17 cellular contexts compared by ENCODE assay signal in genomic region chr9:77968506-77968905, GRCh38.
A peak's percentile ranks its signal among the peaks of the same experiment; 100 is the strongest.
DNase-seq lines count a peak whose midpoint lies in the region; ATAC-seq, FAIRE-seq and TF ChIP-seq lines count a peak whose summit lies in the region.
"Had no signal": no experiment of that assay in that cellular context is flagged by ENCODE, and none has a peak within 500 bp of the region (broad histone marks: within the 10 kb centered on the region; RNA-seq: fewer than 3 reads in every experiment).

No MANE protein-coding gene starts in this region.

- peaks cover 22% of the 10 kb centered on the region for H3K36me3 Mint-ChIP-seq in T-helper 2 cell treated with Interferon-gamma antibody and Interleukin-4, amounts not matched to agents 5 μg/mL and 100 μg/mL, for 36 hours (ENCODE audit: low read depth)

- no peaks in the 10 kb centered on the region for H3K27me3 Mint-ChIP-seq in T-helper 2 cell treated with Interferon-gamma antibody and Interleukin-4, amounts not matched to agents 5 μg/mL and 100 μg/mL, for 36 hours (ENCODE audit: low read depth)
- H3K27me3 Mint-ChIP-seq: CD4-positive, CD25-positive, alpha-beta regulatory T cell had no signal

- H3K27ac ChIP-seq in SK-N-SH (ENCODE audit: low read depth in 2 of 2, low read length in 1 of 2) (peak overlapping the region in 1 of 2 experiments; percentile 71; a peak in 2 of 4 replicates), neutrophil (peak overlapping the region; percentile 52)
- H3K27ac ChIP-seq: 22Rv1, BLaER1 had no signal

- H3K9ac ChIP-seq in SK-N-SH = no peak overlapping the region
- H3K9ac ChIP-seq: BLaER1 had no signal

- H3K27me3 ChIP-seq in SK-N-SH (ENCODE audit: insufficient read depth) (no peaks in the 10 kb centered on the region), neutrophil (no peaks in the 10 kb centered on the region)
- H3K27me3 ChIP-seq: BLaER1 had no signal

- H3K36me3 ChIP-seq in SK-N-SH (replicated peaks in 1 of 2; ENCODE audit: control insufficient read depth in 1 of 2, insufficient read depth in 2 of 2, low read length in 1 of 2) = no peaks in the 10 kb centered on the region
- peaks cover 6% of the 10 kb centered on the region for H3K36me3 ChIP-seq in neutrophil

- H3K4me1 ChIP-seq in SK-N-SH (ENCODE audit: control insufficient read depth in 1 of 2, insufficient read depth in 2 of 2, low read depth in 1 of 2, low read length in 1 of 2) (peaks cover 0 to 19% of the 10 kb centered on the region in 2 experiments; a peak in 2 of 4 replicates), neutrophil (ENCODE audit: control insufficient read depth in 1 of 2, insufficient read depth in 1 of 2, low read depth in 1 of 2, low read length in 1 of 2) (peaks cover 4 to 23% of the 10 kb centered on the region in 2 experiments)
- H3K4me1 ChIP-seq: BLaER1 had no signal

- CTCF ChIA-PET in SK-N-SH (lab: Yijun Ruan, JAX) = interaction anchor here (0.8 kb wide), 1 partner anchor 62 kb away, joined by 4 read pairs; no protein-coding TSS in a partner anchor

- peak in 1 of 2 experiments; percentile 70; a peak in 1 of 4 replicates for TF ChIP-seq EP300 in SK-N-SH (IDR thresholded peaks at IDR 0.05; ENCODE audit: borderline replicate concordance in 1 of 2, low read depth in 1 of 2, low read length in 1 of 2)

- no peak overlapping the region for H2AFZ ChIP-seq in SK-N-SH (ENCODE audit: low read depth)

- H3K4me3 ChIP-seq in SK-N-SH (ENCODE audit: low read depth in 2 of 2, low read length in 1 of 2) (no peak overlapping the region), neutrophil (ENCODE audit: low read depth in 1 of 2, low read length in 1 of 2) (no peak overlapping the region)
- H3K4me3 ChIP-seq: BLaER1 had no signal

- POLR2A ChIA-PET in SK-N-SH (lab: Yijun Ruan, JAX) = no interaction called here

- ATAC-seq in GM21367 (IDR thresholded peaks at IDR 0.05; ENCODE audit: unreplicated experiment) = no peak

- peak; percentile 60 for FAIRE-seq in H54 (lab: Jason Lieb, UNC)
- FAIRE-seq: GM12892, H1 had no signal

- no peaks in the 10 kb centered on the region for H3F3A ChIP-seq in SK-N-SH (replicated peaks; ENCODE audit: insufficient read depth)

- peaks cover 29% of the 10 kb centered on the region for H4K20me1 ChIP-seq in SK-N-SH (ENCODE audit: insufficient read depth)
- H4K20me1 ChIP-seq: BLaER1 had no signal

- 0 out of 2 replicates have a peak, but pooled peaks have one; percentile 11 for TF ChIP-seq RAD21 in SK-N-SH (IDR thresholded peaks at IDR 0.05; ENCODE audit: low read length)

- H3K9me3 Mint-ChIP-seq in T-helper 2 cell treated with Interferon-gamma antibody and Interleukin-4, amounts not matched to agents 5 μg/mL and 100 μg/mL, for 36 hours = no peaks in the 10 kb centered on the region
- H3K9me3 Mint-ChIP-seq: CD4-positive, CD25-positive, alpha-beta regulatory T cell; HFFc6 had no signal

- DNase-seq in DMS79 (lab: John Stamatoyannopoulos, UW) (peak; percentile 13), DMS79 treated with DMSO at 0.1 percent for 48 hours (lab: John Stamatoyannopoulos, UW) (no peak), H54 (ENCODE audit: insufficient read length, low spot score) (no peak), SK-N-SH (peak; percentile 31), NCI-H1694 (lab: John Stamatoyannopoulos, UW) (no peak)
- DNase-seq in T-helper 2 cell treated with Interferon-gamma antibody and Interleukin-4, amounts not matched to agents 5 μg/mL and 100 μg/mL, for 36 hours (ENCODE audit: low spot score) = no peak
- DNase-seq: CD4-positive, CD25-positive, alpha-beta regulatory T cell; DMS53; EL; HCEC 1CT; HFFc6 had no signal

- peaks cover 96% of the 10 kb centered on the region for H3K79me2 ChIP-seq in SK-N-SH (ENCODE audit: insufficient read depth)

- TF ChIP-seq POLR2A in H54 (IDR thresholded peaks at IDR 0.05; ENCODE audit: low read depth, low read length) = no peak

- TF ChIP-seq CTCF in SK-N-SH (IDR thresholded peaks at IDR 0.05) (no peak), neutrophil (IDR thresholded peaks at IDR 0.05) (no peak)

- no peaks in the 10 kb centered on the region for H3K9me2 ChIP-seq in SK-N-SH

- H3K9me3 ChIP-seq in SK-N-SH = no peaks in the 10 kb centered on the region
- H3K9me3 ChIP-seq in neutrophil = no peaks in the 10 kb centered on the region

- 70% methylated on average over 3 of the region's 3 CpGs for WGBS in SK-N-SH (ENCODE audit: low lambda C conversion rate)

- H3K4me2 ChIP-seq in SK-N-SH = no peak overlapping the region
- H3K4me2 ChIP-seq: BLaER1 had no signal

- H3K27ac Mint-ChIP-seq in T-helper 2 cell treated with Interferon-gamma antibody and Interleukin-4, amounts not matched to agents 5 μg/mL and 100 μg/mL, for 36 hours = no peak overlapping the region
- H3K27ac Mint-ChIP-seq: CD4-positive, CD25-positive, alpha-beta regulatory T cell; HFFc6 had no signal

- no peak overlapping the region for H3K4me3 Mint-ChIP-seq in T-helper 2 cell treated with Interferon-gamma antibody and Interleukin-4, amounts not matched to agents 5 μg/mL and 100 μg/mL, for 36 hours
- H3K4me3 Mint-ChIP-seq: CD4-positive, CD25-positive, alpha-beta regulatory T cell; HFFc6 had no signal

- H3K4me1 Mint-ChIP-seq in T-helper 2 cell treated with Interferon-gamma antibody and Interleukin-4, amounts not matched to agents 5 μg/mL and 100 μg/mL, for 36 hours (ENCODE audit: low read depth) = peaks cover 34% of the 10 kb centered on the region

TF ChIP-seq in SK-N-SH, 30 proteins besides CTCF, POLR2A, EP300 and RAD21:
- no peak for TF ChIP-seq TEAD4 (IDR thresholded peaks at IDR 0.05; ENCODE audit: borderline replicate concordance, insufficient read depth)
- no peak for TF ChIP-seq TAF1 (IDR thresholded peaks at IDR 0.05; ENCODE audit: borderline replicate concordance, low read depth, low read length)
- TF ChIP-seq, protein P1, sequence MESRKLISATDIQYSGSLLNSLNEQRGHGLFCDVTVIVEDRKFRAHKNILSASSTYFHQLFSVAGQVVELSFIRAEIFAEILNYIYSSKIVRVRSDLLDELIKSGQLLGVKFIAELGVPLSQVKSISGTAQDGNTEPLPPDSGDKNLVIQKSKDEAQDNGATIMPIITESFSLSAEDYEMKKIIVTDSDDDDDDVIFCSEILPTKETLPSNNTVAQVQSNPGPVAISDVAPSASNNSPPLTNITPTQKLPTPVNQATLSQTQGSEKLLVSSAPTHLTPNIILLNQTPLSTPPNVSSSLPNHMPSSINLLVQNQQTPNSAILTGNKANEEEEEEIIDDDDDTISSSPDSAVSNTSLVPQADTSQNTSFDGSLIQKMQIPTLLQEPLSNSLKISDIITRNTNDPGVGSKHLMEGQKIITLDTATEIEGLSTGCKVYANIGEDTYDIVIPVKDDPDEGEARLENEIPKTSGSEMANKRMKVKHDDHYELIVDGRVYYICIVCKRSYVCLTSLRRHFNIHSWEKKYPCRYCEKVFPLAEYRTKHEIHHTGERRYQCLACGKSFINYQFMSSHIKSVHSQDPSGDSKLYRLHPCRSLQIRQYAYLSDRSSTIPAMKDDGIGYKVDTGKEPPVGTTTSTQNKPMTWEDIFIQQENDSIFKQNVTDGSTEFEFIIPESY (IDR thresholded peaks at IDR 0.05; ENCODE audit: borderline replicate concordance, low read depth) = no peak
- TF ChIP-seq FOXJ3 (CRISPR knock-in tag; IDR thresholded peaks at IDR 0.05) = peak; percentile 74; the same call in 1 of the 2 replicates
- no peak for TF ChIP-seq IRF3 (IDR thresholded peaks at IDR 0.05; ENCODE audit: low read depth, low read length)
- peak; percentile 83 for TF ChIP-seq RCOR1 (IDR thresholded peaks at IDR 0.05; ENCODE audit: low read length)
- TF ChIP-seq SIN3A (IDR thresholded peaks at IDR 0.05; ENCODE audit: borderline replicate concordance, low read depth, low read length) = no peak
- peak; percentile 57 for TF ChIP-seq GATA2 (CRISPR knock-in tag; IDR thresholded peaks at IDR 0.05)
- no peak for TF ChIP-seq RXRA (IDR thresholded peaks at IDR 0.05; ENCODE audit: borderline replicate concordance, low read depth)
- TF ChIP-seq CHD2 (IDR thresholded peaks at IDR 0.05; ENCODE audit: low read length, partially characterized antibody) = no peak

Comparison
In these comparisons a context has a peak if more than half of its experiments do, and no peak if none do; other contexts are left out.
1. DNase-seq: peak in DMS79 (single experiment) and SK-N-SH (single experiment); none in DMS79 treated with DMSO at 0.1 percent for 48 hours (single experiment), H54 (single experiment), NCI-H1694 (single experiment) and T-helper 2 cell treated with Interferon-gamma antibody and Interleukin-4, amounts not matched to agents 5 μg/mL and 100 μg/mL, for 36 hours (single experiment).